ENCODE assay signal across 38 cellular contexts in the genomic region with DNA sequence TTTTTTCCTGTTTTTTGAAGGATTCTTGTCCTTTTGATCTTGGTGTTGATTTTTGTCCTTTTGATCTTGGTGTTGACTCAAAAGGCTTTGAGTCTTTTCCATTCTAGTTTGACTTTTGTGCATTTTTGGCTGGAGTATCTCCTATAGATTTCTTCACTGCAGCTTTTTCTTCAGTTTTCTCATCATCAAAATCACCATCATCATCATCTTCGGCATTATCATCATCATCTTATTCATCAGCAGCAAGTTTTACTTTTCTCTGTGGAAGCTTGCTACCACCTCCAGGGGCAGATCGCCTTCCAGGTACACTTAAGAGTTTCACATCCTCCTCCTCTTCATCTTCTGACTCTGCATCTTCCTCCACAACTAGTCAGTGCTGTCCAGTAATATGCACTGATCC. TPM values are rescaled to one million over a fixed set of nuclear protein-coding genes. Genes with fewer than 3 reads are reported as not detected.
"Had no signal": no experiment of that assay in that cellular context is flagged by ENCODE, and none has a peak within 500 bp of the region (broad histone marks: within the 10 kb centered on the region; RNA-seq: fewer than 3 reads in every experiment).

No MANE protein-coding gene starts in this region.

- H3K4me3 ChIP-seq: adrenal gland, ascending aorta, body of pancreas, breast epithelium, cardiac muscle cell had no signal

- ATAC-seq: activated naive CD4-positive, alpha-beta T cell treated with anti-CD3 and anti-CD28 coated beads, Interleukin-2, amount 50 U/mL, for 72 hours; activated naive CD8-positive, alpha-beta T cell treated with anti-CD3 and anti-CD28 coated beads, Interleukin-2, amount 50 U/mL, for 24 hours; activated T-cell treated with anti-CD3 and anti-CD28 coated beads, Interleukin-2, amount 50 U/mL, for 4 hours; activated T-cell treated with anti-CD3 and anti-CD28 coated beads, Interleukin-2, amount 50 U/mL, for 72 hours; activated T-helper 17 cell treated with anti-CD3 and anti-CD28 coated beads, Interleukin-2, amount 50 U/mL, for 72 hours; body of pancreas had no signal

- FAIRE-seq: astrocyte had no signal

- H3K36me3 ChIP-seq: adrenal gland, ascending aorta, brain microvascular endothelial cell, breast epithelium, cardiac muscle cell had no signal

- H3K27me3 ChIP-seq: adrenal gland, ascending aorta, body of pancreas, brain microvascular endothelial cell, breast epithelium, cardiac muscle cell had no signal

- H3K4me1 ChIP-seq: adrenal gland, ascending aorta, body of pancreas, breast epithelium had no signal

- H3K9me3 ChIP-seq: adrenal gland, ascending aorta, body of pancreas had no signal

- DNase-seq: activated effector memory CD4-positive, alpha-beta T cell treated with anti-CD3 and anti-CD28 coated beads, Interleukin-2, amount 50 U/mL, for 16 hours; activated effector memory CD4-positive, alpha-beta T cell treated with Interleukin-2 at 50 U/mL for 16 hours; activated gamma-delta T cell; activated gamma-delta T cell treated with Interleukin-2 at 50 U/mL for 16 hours; activated naive CD4-positive, alpha-beta T cell; activated naive CD4-positive, alpha-beta T cell treated with anti-CD3 and anti-CD28 coated beads for 36 hours; activated naive CD4-positive, alpha-beta T cell treated with anti-CD3 and anti-CD28 coated beads, Interleukin-2, amount 10 ng/mL, durations not matched to agents 7 days and 5 days; activated naive CD4-positive, alpha-beta T cell treated with anti-CD3 and anti-CD28 coated beads, Interleukin-2, amount 50 U/mL, for 16 hours; activated naive CD4-positive, alpha-beta T cell treated with Interleukin-2 at 50 U/mL for 16 hours; activated naive CD8-positive, alpha-beta T cell treated with anti-CD3 and anti-CD28 coated beads for 36 hours; activated naive CD8-positive, alpha-beta T cell treated with anti-CD3 and anti-CD28 coated beads, Interleukin-2, amount 10 ng/mL, durations not matched to agents 7 days and 5 days; activated naive CD8-positive, alpha-beta T cell treated with anti-CD3 and anti-CD28 coated beads, Interleukin-2, amount 50 U/mL, for 24 hours; activated T-cell treated with anti-CD3 and anti-CD28 coated beads, Interleukin-2, amount 50 U/mL, for 24 hours; activated T-cell treated with anti-CD3 and anti-CD28 coated beads, Interleukin-2, amount 50 U/mL, for 4 hours; activated T-cell treated with anti-CD3 and anti-CD28 coated beads, Interleukin-2, amount 50 U/mL, for 48 hours; activated T-cell treated with anti-CD3 and anti-CD28 coated beads, Interleukin-2, amount 50 U/mL, for 72 hours; adrenal gland; amniotic stem cell; amygdala; anterior cingulate cortex; aorta; body of pancreas; brain microvascular endothelial cell; caudate nucleus; central memory CD4-positive, alpha-beta T cell; cerebellar nuclear complex had no signal

- H3K27ac ChIP-seq: adrenal gland, ascending aorta, body of pancreas, brain microvascular endothelial cell, breast epithelium, cardiac muscle cell had no signal

RNA-seq across cellular contexts. Expression of gene MCHR2, which starts 56.5 kb away (rescaled TPM):
- total RNA-seq: activated naive CD4-positive, alpha-beta T cell treated with anti-CD3 and anti-CD28 coated beads for 36 hours; activated naive CD4-positive, alpha-beta T cell treated with anti-CD3 and anti-CD28 coated beads, Interleukin-2, amount 50 U/mL, for 72 hours; activated naive CD8-positive, alpha-beta T cell treated with anti-CD3 and anti-CD28 coated beads for 36 hours; activated naive CD8-positive, alpha-beta T cell treated with anti-CD3 and anti-CD28 coated beads, Interleukin-2, amount 10 ng/mL, durations not matched to agents 7 days and 5 days; activated T-cell treated with anti-CD3 and anti-CD28 coated beads, Interleukin-2, amount 50 U/mL, for 4 hours; activated T-cell treated with anti-CD3 and anti-CD28 coated beads, Interleukin-2, amount 50 U/mL, for 72 hours; activated T-helper 1 cell treated with anti-CD3 and anti-CD28 coated beads, Interleukin-12 subunit alpha, Interleukin-12 subunit beta, Interleukin-2, Interleukin-4 antibody, amounts not matched to agents 30 ng/mL and 10 ng/mL and 1 ng/mL, durations not matched to agents 14 hours and 24 hours and 36 hours; activated T-helper 17 cell treated with anti-CD3 and anti-CD28 coated beads, Interleukin-2, amount 50 U/mL, for 72 hours; activated T-helper 2 cell treated with anti-CD3 and anti-CD28 coated beads, Interferon-gamma antibody, Interleukin-2, Interleukin-4, amounts not matched to agents 10 μg/mL and 5 μg/mL and 100 μg/mL, durations not matched to agents 14 hours and 24 hours and 36 hours; aorta; ascending aorta; astrocyte; body of pancreas; breast epithelium; bronchial epithelial cell; cardiac muscle cell; cardiac septum; chondrocyte had no signal
- polyA plus RNA-seq: adipose tissue, adrenal gland, aorta, cardiac muscle cell had no signal
